In genomic region chr6:56642366-56643261, GRCh38 we compare ENCODE assay signal across 1 cellular context.
TF ChIP-seq lines count a peak whose summit lies in the region.

TSS of gene DST (minus strand) at chr6:56642889.

TF ChIP-seq in K562, 482 proteins besides CTCF, POLR2A, EP300 and RAD21 (continued from another document):
- TF ChIP-seq RREB1 (CRISPR knock-in tag; IDR thresholded peaks at IDR 0.05) (no peak), CAMTA2 (CRISPR knock-in tag; conservative IDR thresholded peaks at IDR 0.05) (no peak), GABPB1 (CRISPR knock-in tag; IDR thresholded peaks at IDR 0.05) (no peak), TAF15 (IDR thresholded peaks at IDR 0.05; ENCODE audit: low read depth, low read length) (no peak), YBX1 (IDR thresholded peaks at IDR 0.05) (no peak), L3MBTL2 (IDR thresholded peaks at IDR 0.05) (no peak), ZC3H11A (IDR thresholded peaks at IDR 0.05; ENCODE audit: low read depth, low read length) (no peak), ZNF324 (CRISPR knock-in tag; IDR thresholded peaks at IDR 0.05) (no peak), PKNOX1 (IDR thresholded peaks at IDR 0.05) (no peak), SRSF1 (IDR thresholded peaks at IDR 0.05; ENCODE audit: low read depth, low read length) (no peak)
